ENCODE assay signal across 1 cellular context in genomic region chr15:51869074-51869425, GRCh38.
TF ChIP-seq lines count a peak whose summit lies in the region.

No MANE protein-coding gene starts in this region.

TF ChIP-seq in liver, 16 proteins besides CTCF, POLR2A, EP300 and RAD21 (continued from another document):
- TF ChIP-seq EGR1 (IDR thresholded peaks at IDR 0.05; ENCODE audit: low read depth in 2 of 2) (no peak), TAF1 (conservative IDR thresholded peaks at IDR 0.05) (no peak), HNF4G (IDR thresholded peaks at IDR 0.05) (peak; percentile 71), YY1 (IDR thresholded peaks at IDR 0.05) (peak; percentile 84), MAX (IDR thresholded peaks at IDR 0.05) (peak; percentile 39), FOXA1 (IDR thresholded peaks at IDR 0.05) (no peak), FOXA2 (IDR thresholded peaks at IDR 0.05) (no peak), RXRA (IDR thresholded peaks at IDR 0.05) (peak; percentile 35 to 65), HNF4A (conservative IDR thresholded peaks at IDR 0.05) (peak; percentile 97 to 99), GABPA (IDR thresholded peaks at IDR 0.05 in 1 of 2, conservative IDR thresholded peaks at IDR 0.05 in 1 of 2) (no peak), NR2F2 (IDR thresholded peaks at IDR 0.05) (no peak)
